ENCODE assay signal across 1 cellular context in the genomic region with DNA sequence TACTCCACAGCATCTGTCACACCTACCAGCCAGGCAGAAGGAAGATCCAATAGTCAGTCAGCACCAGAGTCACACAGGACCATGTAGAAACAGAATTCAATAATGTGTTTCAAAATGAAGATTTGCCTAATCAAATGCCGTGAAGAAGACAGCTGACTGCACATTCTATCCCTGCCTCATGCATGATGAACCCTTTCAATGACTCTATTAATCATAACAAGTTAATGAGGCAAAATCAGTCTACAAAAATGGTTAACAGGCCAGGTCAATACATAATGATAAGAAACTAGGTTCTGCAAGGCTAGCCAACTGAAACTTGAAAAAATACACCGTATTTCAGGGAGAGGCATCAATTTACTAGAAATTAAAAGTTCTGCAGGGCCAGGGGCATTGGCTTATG.
TF ChIP-seq lines count a peak whose summit lies in the region.

No MANE protein-coding gene starts in this region.

TF ChIP-seq in K562, 482 proteins besides CTCF, POLR2A, EP300 and RAD21 (continued from another document):
- TF ChIP-seq, protein P1, sequence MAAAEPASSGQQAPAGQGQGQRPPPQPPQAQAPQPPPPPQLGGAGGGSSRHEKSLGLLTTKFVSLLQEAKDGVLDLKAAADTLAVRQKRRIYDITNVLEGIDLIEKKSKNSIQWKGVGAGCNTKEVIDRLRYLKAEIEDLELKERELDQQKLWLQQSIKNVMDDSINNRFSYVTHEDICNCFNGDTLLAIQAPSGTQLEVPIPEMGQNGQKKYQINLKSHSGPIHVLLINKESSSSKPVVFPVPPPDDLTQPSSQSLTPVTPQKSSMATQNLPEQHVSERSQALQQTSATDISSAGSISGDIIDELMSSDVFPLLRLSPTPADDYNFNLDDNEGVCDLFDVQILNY (CRISPR knock-in tag; IDR thresholded peaks at IDR 0.05) = no peak
- TF ChIP-seq, protein P2, sequence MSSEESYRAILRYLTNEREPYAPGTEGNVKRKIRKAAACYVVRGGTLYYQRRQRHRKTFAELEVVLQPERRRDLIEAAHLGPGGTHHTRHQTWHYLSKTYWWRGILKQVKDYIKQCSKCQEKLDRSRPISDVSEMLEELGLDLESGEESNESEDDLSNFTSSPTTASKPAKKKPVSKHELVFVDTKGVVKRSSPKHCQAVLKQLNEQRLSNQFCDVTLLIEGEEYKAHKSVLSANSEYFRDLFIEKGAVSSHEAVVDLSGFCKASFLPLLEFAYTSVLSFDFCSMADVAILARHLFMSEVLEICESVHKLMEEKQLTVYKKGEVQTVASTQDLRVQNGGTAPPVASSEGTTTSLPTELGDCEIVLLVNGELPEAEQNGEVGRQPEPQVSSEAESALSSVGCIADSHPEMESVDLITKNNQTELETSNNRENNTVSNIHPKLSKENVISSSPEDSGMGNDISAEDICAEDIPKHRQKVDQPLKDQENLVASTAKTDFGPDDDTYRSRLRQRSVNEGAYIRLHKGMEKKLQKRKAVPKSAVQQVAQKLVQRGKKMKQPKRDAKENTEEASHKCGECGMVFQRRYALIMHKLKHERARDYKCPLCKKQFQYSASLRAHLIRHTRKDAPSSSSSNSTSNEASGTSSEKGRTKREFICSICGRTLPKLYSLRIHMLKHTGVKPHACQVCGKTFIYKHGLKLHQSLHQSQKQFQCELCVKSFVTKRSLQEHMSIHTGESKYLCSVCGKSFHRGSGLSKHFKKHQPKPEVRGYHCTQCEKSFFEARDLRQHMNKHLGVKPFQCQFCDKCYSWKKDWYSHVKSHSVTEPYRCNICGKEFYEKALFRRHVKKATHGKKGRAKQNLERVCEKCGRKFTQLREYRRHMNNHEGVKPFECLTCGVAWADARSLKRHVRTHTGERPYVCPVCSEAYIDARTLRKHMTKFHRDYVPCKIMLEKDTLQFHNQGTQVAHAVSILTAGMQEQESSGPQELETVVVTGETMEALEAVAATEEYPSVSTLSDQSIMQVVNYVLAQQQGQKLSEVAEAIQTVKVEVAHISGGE (CRISPR knock-in tag; IDR thresholded peaks at IDR 0.05) = no peak
- TF ChIP-seq ZNF133 (CRISPR knock-in tag; IDR thresholded peaks at IDR 0.05) (no peak), MTA3 (IDR thresholded peaks at IDR 0.05; ENCODE audit: borderline replicate concordance) (no peak), FUS (optimal IDR thresholded peaks at IDR 0.05; ENCODE audit: low read depth, low read length) (no peak), SUPT5H (IDR thresholded peaks at IDR 0.05) (no peak), TCF7L2 (IDR thresholded peaks at IDR 0.05; ENCODE audit: low read depth, low read length) (no peak), HCFC1 (IDR thresholded peaks at IDR 0.05; ENCODE audit: low read depth, low read length) (no peak)
